Comparison of ENCODE assay signal across 26 cellular contexts in the genomic region with DNA sequence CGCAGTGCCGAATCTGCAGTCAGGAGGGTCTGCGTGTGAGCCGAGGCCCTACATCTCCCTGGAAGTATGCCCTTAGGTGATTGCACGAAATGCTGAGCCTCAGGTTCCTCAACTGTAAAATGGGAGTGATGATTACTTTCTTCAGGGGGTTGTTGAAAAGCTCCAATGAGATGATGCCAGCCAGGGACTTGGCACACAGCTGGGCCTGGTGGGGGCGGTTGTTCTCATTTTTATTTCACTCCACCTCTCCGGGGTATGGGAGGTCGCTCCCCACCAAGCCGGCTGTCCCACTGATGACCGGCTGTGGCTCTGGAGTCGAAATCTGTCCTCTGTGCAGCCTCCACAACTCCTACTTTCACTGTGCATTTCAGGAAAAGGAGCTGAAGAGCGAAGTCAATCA. TPM values are rescaled to one million over a fixed set of nuclear protein-coding genes. Genes with fewer than 3 reads are reported as not detected.
DNase-seq lines count a peak whose midpoint lies in the region; ATAC-seq, FAIRE-seq and TF ChIP-seq lines count a peak whose summit lies in the region.
"Had no signal": no experiment of that assay in that cellular context is flagged by ENCODE, and none has a peak within 500 bp of the region (broad histone marks: within the 10 kb centered on the region; RNA-seq: fewer than 3 reads in every experiment).

No MANE protein-coding gene starts in this region.

- TF ChIP-seq CTCF in astrocyte (IDR thresholded peaks at IDR 0.05; ENCODE audit: insufficient read depth, low read depth, low read length) (no peak), liver (IDR thresholded peaks at IDR 0.05; ENCODE audit: low read depth, low read length, missing input control) (no peak), osteoblast (IDR thresholded peaks at IDR 0.05; ENCODE audit: extremely low read depth, low read depth, low read length) (no peak), transverse colon (IDR thresholded peaks at IDR 0.05) (no peak)

- no peaks in the 10 kb centered on the region for H3K4me1 Mint-ChIP-seq in astrocyte (ENCODE audit: low read depth, unreplicated experiment)
- H3K4me1 Mint-ChIP-seq: CD14-positive monocyte; CD8-positive, alpha-beta memory T cell had no signal

- H3K36me3 Mint-ChIP-seq in astrocyte (ENCODE audit: low read depth, unreplicated experiment) = no peaks in the 10 kb centered on the region
- H3K36me3 Mint-ChIP-seq: CD14-positive monocyte; CD8-positive, alpha-beta memory T cell had no signal

- DNase-seq in astrocyte (ENCODE audit: low read depth) (no peak), osteoblast (ENCODE audit: insufficient read length, low spot score, missing footprints) (peak; percentile 25), transverse colon (no peak), NCI-H2171 (lab: John Stamatoyannopoulos, UW) (no peak)
- DNase-seq: 8988T; ACHN; AML-193; BE2C; CD4-positive, alpha-beta T cell; CD8-positive, alpha-beta memory T cell; DMS 273 treated with DMSO at 0.1 percent for 48 hours; DMS79; EL; GDM1; GM23248; HCEC 1CT had no signal

- H2AFZ ChIP-seq in astrocyte (ENCODE audit: low read depth, low read length) (no peak overlapping the region), osteoblast (ENCODE audit: low read length) (no peak overlapping the region)
- H2AFZ ChIP-seq: GM23248 had no signal

- intact Hi-C loops in transverse colon (cut with DNase I; ENCODE audit: low total_unique reads) = no loop called here

- H3K27ac ChIP-seq in astrocyte (ENCODE audit: low read depth, low read length) = no peak overlapping the region
- peak overlapping the region; percentile 88 to 92 for H3K27ac ChIP-seq in liver (ENCODE audit: low read depth in 1 of 2, low read length in 2 of 2)
- H3K27ac ChIP-seq in osteoblast (ENCODE audit: low read depth, low read length) = no peak overlapping the region
- peak overlapping the region; percentile 25 to 69 (median 68) for H3K27ac ChIP-seq in transverse colon
- H3K27ac ChIP-seq: A549; BLaER1 treated with 17β-estradiol and CSF1 and Interleukin-3, amounts not matched to agents 10 nM and 100 nM; GM23248 had no signal

- H3K9me3 ChIP-seq in astrocyte (ENCODE audit: insufficient read depth, low read depth, low read length) (no peaks in the 10 kb centered on the region), liver (ENCODE audit: control insufficient read depth in 4 of 4, low read length in 3 of 4) (no peaks in the 10 kb centered on the region), osteoblast (ENCODE audit: low read depth, low read length) (no peaks in the 10 kb centered on the region), transverse colon (no peaks in the 10 kb centered on the region)
- H3K9me3 ChIP-seq: A549; BE2C; BLaER1 treated with 17β-estradiol and CSF1 and Interleukin-3, amounts not matched to agents 10 nM and 100 nM had no signal

- ATAC-seq in GM19351 (IDR thresholded peaks at IDR 0.05; ENCODE audit: unreplicated experiment) = no peak
- ATAC-seq in GM21423 (IDR thresholded peaks at IDR 0.05; ENCODE audit: unreplicated experiment) = no peak
- ATAC-seq: A549, GM12878 had no signal

- no peak for TF ChIP-seq EP300 in transverse colon (IDR thresholded peaks at IDR 0.05; ENCODE audit: low read depth)

- H3K79me2 ChIP-seq in astrocyte (ENCODE audit: insufficient read depth, low read length) = no peaks in the 10 kb centered on the region
- H3K79me2 ChIP-seq in osteoblast (ENCODE audit: insufficient read depth, low read length) = no peaks in the 10 kb centered on the region

- no peak overlapping the region for H3K4me3 Mint-ChIP-seq in astrocyte (ENCODE audit: unreplicated experiment)
- H3K4me3 Mint-ChIP-seq: CD4-positive, alpha-beta T cell; CD8-positive, alpha-beta memory T cell had no signal

- peaks cover 70% of the 10 kb centered on the region for H3K27me3 Mint-ChIP-seq in astrocyte (ENCODE audit: low read depth, unreplicated experiment)

- H4K20me1 ChIP-seq in astrocyte (ENCODE audit: insufficient read depth, low read length) (no peaks in the 10 kb centered on the region), osteoblast (ENCODE audit: insufficient read depth, low read length) (no peaks in the 10 kb centered on the region)
- H4K20me1 ChIP-seq: BLaER1 treated with 17β-estradiol and CSF1 and Interleukin-3, amounts not matched to agents 10 nM and 100 nM had no signal

- no peak overlapping the region for H3K4me3 ChIP-seq in astrocyte (ENCODE audit: insufficient read depth, low read depth, low read length)
- H3K4me3 ChIP-seq in liver (ENCODE audit: low read depth in 1 of 3, low read length in 3 of 3) = no peak overlapping the region
- H3K4me3 ChIP-seq in osteoblast (ENCODE audit: insufficient read depth, low read length) = no peak overlapping the region
- H3K4me3 ChIP-seq in transverse colon = no peak overlapping the region
- H3K4me3 ChIP-seq: A549; BLaER1 treated with 17β-estradiol and CSF1 and Interleukin-3, amounts not matched to agents 10 nM and 100 nM; GM12878; GM23248 had no signal

- H3K4me2 ChIP-seq in astrocyte (ENCODE audit: low read length) (no peak overlapping the region), osteoblast (ENCODE audit: insufficient read depth, low read length) (no peak overlapping the region)
- H3K4me2 ChIP-seq: A549; BLaER1 treated with 17β-estradiol and CSF1 and Interleukin-3, amounts not matched to agents 10 nM and 100 nM had no signal

- peak; percentile 10 for TF ChIP-seq POLR2A in transverse colon (IDR thresholded peaks at IDR 0.05)

- in situ Hi-C loops in transverse colon (cut with MboI; ENCODE audit: low pct_ligation_motif_present in 1 of 4, low pct_unique_long_range_greater_than_20kb in 1 of 4, low sequenced_read_pairs in 3 of 4) = no loop called here

- H3K4me1 ChIP-seq in astrocyte (ENCODE audit: insufficient read depth, low read length) = no peaks in the 10 kb centered on the region
- H3K4me1 ChIP-seq in liver (ENCODE audit: control insufficient read depth in 4 of 4, insufficient read depth in 4 of 4, low read length in 3 of 4) = peaks cover 4 to 36% (median 21%) of the 10 kb centered on the region in 4 donors
- H3K4me1 ChIP-seq in osteoblast (ENCODE audit: insufficient read depth, low read length) = no peaks in the 10 kb centered on the region
- peaks cover 0 to 45% (median 26%) of the 10 kb centered on the region in 4 donors for H3K4me1 ChIP-seq in transverse colon
- H3K4me1 ChIP-seq: A549, BE2C had no signal

- H3K27ac Mint-ChIP-seq in astrocyte (ENCODE audit: unreplicated experiment) = peak overlapping the region; percentile 41
- H3K27ac Mint-ChIP-seq: CD14-positive monocyte; CD4-positive, alpha-beta T cell; CD8-positive, alpha-beta memory T cell had no signal

- 69% methylated on average over 12 of the region's 12 CpGs for WGBS in liver
- WGBS in transverse colon (ENCODE audit: low coverage in 1 of 2), 2 donors = 89% methylated on average over 12 of the region's 12 CpGs; no CpG with 5 or more reads in 1 of the 2 donors

- no peak for TF ChIP-seq RAD21 in liver (IDR thresholded peaks at IDR 0.05)

- peaks cover 10% of the 10 kb centered on the region for H3K9me3 Mint-ChIP-seq in astrocyte (ENCODE audit: unreplicated experiment)
- H3K9me3 Mint-ChIP-seq: CD14-positive monocyte; CD4-positive, alpha-beta T cell; CD8-positive, alpha-beta memory T cell had no signal

- no peak overlapping the region for H3K9ac ChIP-seq in astrocyte (ENCODE audit: low read length)
- peak overlapping the region in 1 of 2 donors; percentile 55 for H3K9ac ChIP-seq in liver (ENCODE audit: low read depth in 1 of 2, low read length in 2 of 2)
- H3K9ac ChIP-seq: BLaER1 treated with 17β-estradiol and CSF1 and Interleukin-3, amounts not matched to agents 10 nM and 100 nM; GM23248 had no signal

- H3K27me3 ChIP-seq in astrocyte (ENCODE audit: insufficient read depth, low read length) (peaks cover 22% of the 10 kb centered on the region), liver (ENCODE audit: control insufficient read depth in 4 of 4, insufficient read depth in 4 of 4, low read length in 3 of 4) (no peaks in the 10 kb centered on the region), osteoblast (ENCODE audit: insufficient read depth, low read length) (peaks cover 23% of the 10 kb centered on the region), transverse colon (no peaks in the 10 kb centered on the region)
- H3K27me3 ChIP-seq: BLaER1 treated with 17β-estradiol and CSF1 and Interleukin-3, amounts not matched to agents 10 nM and 100 nM had no signal

- no peak for FAIRE-seq in astrocyte (lab: Jason Lieb, UNC)
- FAIRE-seq: A549, D721Med, GM12878, H1 had no signal

- no peaks in the 10 kb centered on the region for H3K36me3 ChIP-seq in astrocyte (ENCODE audit: insufficient read depth, low read length)
- H3K36me3 ChIP-seq in liver (ENCODE audit: control insufficient read depth in 4 of 4, insufficient read depth in 3 of 4, low read depth in 1 of 4, low read length in 3 of 4) = peaks cover 0 to 5% (median 0%) of the 10 kb centered on the region in 4 donors
- H3K36me3 ChIP-seq in osteoblast (ENCODE audit: insufficient read depth, low read length) = no peaks in the 10 kb centered on the region
- H3K36me3 ChIP-seq in transverse colon = no peaks in the 10 kb centered on the region
- H3K36me3 ChIP-seq: BE2C; BLaER1 treated with 17β-estradiol and CSF1 and Interleukin-3, amounts not matched to agents 10 nM and 100 nM had no signal

TF ChIP-seq in liver, 16 proteins besides CTCF, POLR2A, EP300 and RAD21 (continues in another document):
- TF ChIP-seq HNF4A (conservative IDR thresholded peaks at IDR 0.05) = no peak
- no peak for TF ChIP-seq NR2F2 (IDR thresholded peaks at IDR 0.05)
- TF ChIP-seq, protein P1, sequence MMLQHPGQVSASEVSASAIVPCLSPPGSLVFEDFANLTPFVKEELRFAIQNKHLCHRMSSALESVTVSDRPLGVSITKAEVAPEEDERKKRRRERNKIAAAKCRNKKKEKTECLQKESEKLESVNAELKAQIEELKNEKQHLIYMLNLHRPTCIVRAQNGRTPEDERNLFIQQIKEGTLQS (IDR thresholded peaks at IDR 0.05) = no peak
- TF ChIP-seq RXRA (IDR thresholded peaks at IDR 0.05) = no peak
- no peak for TF ChIP-seq JUND (IDR thresholded peaks at IDR 0.05)
- no peak for TF ChIP-seq EGR1 (IDR thresholded peaks at IDR 0.05; ENCODE audit: low read depth in 2 of 2)
- TF ChIP-seq HNF4G (IDR thresholded peaks at IDR 0.05) = no peak

RNA-seq across cellular contexts. Expression of gene PCK1, which starts 8.1 kb away (rescaled TPM):
- not detected in 2 replicates for total RNA-seq in astrocyte
- 100 to 1,000 TPM in 1 of 2 donors, 1 to 10 TPM in 1; 8.9 to 532 TPM for total RNA-seq in liver
- polyA plus RNA-seq in liver = 100 to 1,000 TPM; 265 to 363 TPM
- not detected in 2 replicates for total RNA-seq in osteoblast
- total RNA-seq in transverse colon = 100 to 1,000 TPM; 395 to 794 (median 739) TPM
- total RNA-seq: CD4-positive, alpha-beta T cell; CD8-positive, alpha-beta memory T cell; GM23248; H1; H7 had no signal
- polyA plus RNA-seq: CD14-positive monocyte; CD8-positive, alpha-beta memory T cell; GM23248; H1 had no signal

RNA-seq across cellular contexts. Expression of gene CTCFL, which starts 44.0 kb away (rescaled TPM):
- total RNA-seq in astrocyte = not detected in 2 replicates
- under 1 TPM; 0.05 to 0.08 TPM for total RNA-seq in liver
- polyA plus RNA-seq in liver = under 1 TPM in 1 of 2 donors, not detected in 1; 0.08 TPM
- total RNA-seq in osteoblast = not detected in 2 replicates
- under 1 TPM in 1 of 4 donors, not detected in 3; 0.14 TPM for total RNA-seq in transverse colon
- total RNA-seq: CD4-positive, alpha-beta T cell; CD8-positive, alpha-beta memory T cell; GM23248 had no signal
- polyA plus RNA-seq: CD14-positive monocyte; CD8-positive, alpha-beta memory T cell; GM23248 had no signal

RNA-seq across cellular contexts. Expression of gene ZBP1, which starts 51.3 kb away (rescaled TPM):
- total RNA-seq in astrocyte (not detected in 2 replicates), liver (under 1 TPM; 0.14 to 0.42 TPM), osteoblast (not detected in 2 replicates), transverse colon (1 to 10 TPM in 2 of 4 donors, not detected in 2; 1.6 to 4.4 TPM)
- polyA plus RNA-seq in liver = under 1 TPM; 0.06 to 0.13 TPM
- total RNA-seq: GM23248, H1, H7 had no signal
- polyA plus RNA-seq: GM23248, H1 had no signal

Comparison
In these comparisons a context has a peak if more than half of its experiments do, and no peak if none do; other contexts are left out.
1. H3K27ac ChIP-seq: peak in liver (2 of 2) and transverse colon (4 of 4); none in astrocyte (single experiment) and osteoblast (single experiment).